In the genomic region with DNA sequence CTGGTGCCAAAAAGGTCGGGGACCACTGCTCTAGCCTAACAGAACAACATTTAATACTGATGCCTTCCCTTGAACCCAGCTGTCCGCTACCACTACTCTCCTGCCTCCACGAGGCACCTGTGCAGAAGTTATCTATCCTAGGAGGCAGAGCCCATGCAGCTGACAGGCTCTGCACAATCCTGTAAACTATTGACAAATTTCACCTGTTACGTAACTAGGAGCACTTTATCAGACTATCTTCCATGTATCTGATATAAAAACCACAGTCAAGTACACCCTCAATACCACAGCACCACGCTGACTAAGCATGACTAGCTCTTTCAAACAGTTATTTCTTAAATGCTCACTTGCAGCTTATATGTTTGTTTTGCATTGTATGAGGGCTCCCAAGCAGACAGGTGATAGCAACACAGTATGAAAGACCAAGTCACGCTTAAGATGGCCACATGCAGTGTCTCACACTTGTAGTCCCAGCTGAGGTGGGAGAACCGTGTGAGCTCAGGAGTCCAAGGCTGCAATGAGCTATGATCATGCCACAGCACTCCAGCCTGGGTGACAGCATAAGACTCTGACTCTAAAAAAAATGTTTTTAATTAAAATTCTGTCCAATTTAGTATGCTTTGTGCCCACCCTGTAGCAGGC, we compare ENCODE assay signal across 11 cellular contexts. TPM values are rescaled to one million over a fixed set of nuclear protein-coding genes. Genes with fewer than 3 reads are reported as not detected.
DNase-seq lines count a peak whose midpoint lies in the region; ATAC-seq and TF ChIP-seq lines count a peak whose summit lies in the region.
"Had no signal": no experiment of that assay in that cellular context is flagged by ENCODE, and none has a peak within 500 bp of the region (broad histone marks: within the 10 kb centered on the region; RNA-seq: fewer than 3 reads in every experiment).

No MANE protein-coding gene starts in this region.

- H3K36me3 Mint-ChIP-seq in activated CD4-positive, alpha-beta T cell treated with anti-CD3 and anti-CD28 coated beads for 36 hours (ENCODE audit: low read depth) = no peaks in the 10 kb centered on the region
- H3K36me3 Mint-ChIP-seq: stimulated activated memory B cell treated with anti-CD40 and anti-IgM and Interleukin-4, amounts not matched to agents 10 μg/mL and 1 μg/mL and 100 μg/mL, for 72 hours had no signal

- no peaks in the 10 kb centered on the region for H3K9me3 ChIP-seq in adrenal gland (replicated peaks in 1 of 3)
- H3K9me3 ChIP-seq in liver (ENCODE audit: control insufficient read depth in 4 of 4, low read length in 3 of 4) = no peaks in the 10 kb centered on the region

- TF ChIP-seq POLR2A in adrenal gland (IDR thresholded peaks at IDR 0.05) = peak in 1 of 2 donors; percentile 27

- peak in 1 of 6 experiments; percentile 3 for TF ChIP-seq CTCF in adrenal gland (IDR thresholded peaks at IDR 0.05)
- TF ChIP-seq CTCF in liver (IDR thresholded peaks at IDR 0.05; ENCODE audit: low read depth, low read length, missing input control) = no peak

- peak overlapping the region in 3 of 5 donors; percentile 27 to 65 (median 29) for H3K27ac ChIP-seq in adrenal gland
- peak overlapping the region; percentile 42 to 49 for H3K27ac ChIP-seq in liver (ENCODE audit: low read depth in 1 of 2, low read length in 2 of 2)

- peak; percentile 42 for DNase-seq in activated CD4-positive, alpha-beta T cell treated with anti-CD3 and anti-CD28 coated beads for 36 hours
- no peak for DNase-seq in activated CD4-positive, alpha-beta T cell treated with anti-CD3 and anti-CD28 coated beads for 1 hour
- DNase-seq in MV-4-11 (lab: John Stamatoyannopoulos, UW) (peak; percentile 22), adrenal gland (peak in 2 of 7 donors; percentile 32 to 61), NCI-H510A treated with DMSO at 0.1 percent for 48 hours (lab: John Stamatoyannopoulos, UW) (no peak)
- no peak for DNase-seq in stimulated activated CD4-positive, alpha-beta T cell treated with anti-CD3 and anti-CD28 coated beads, Interleukin-4, amount 100 ng/mL, for 4 hours
- DNase-seq: activated gamma-delta T cell treated with Interleukin-2 at 50 U/mL for 16 hours had no signal

- H3K9ac ChIP-seq in liver (ENCODE audit: low read depth in 1 of 2, low read length in 2 of 2) = no peak overlapping the region

- H3K9me3 Mint-ChIP-seq in activated CD4-positive, alpha-beta T cell treated with anti-CD3 and anti-CD28 coated beads for 36 hours (ENCODE audit: low read depth) = no peaks in the 10 kb centered on the region
- H3K9me3 Mint-ChIP-seq: stimulated activated memory B cell treated with anti-CD40 and anti-IgM and Interleukin-4, amounts not matched to agents 10 μg/mL and 1 μg/mL and 100 μg/mL, for 72 hours had no signal

- peak overlapping the region; percentile 14 for H3K27ac Mint-ChIP-seq in activated CD4-positive, alpha-beta T cell treated with anti-CD3 and anti-CD28 coated beads for 36 hours
- H3K27ac Mint-ChIP-seq: stimulated activated memory B cell treated with anti-CD40 and anti-IgM and Interleukin-4, amounts not matched to agents 10 μg/mL and 1 μg/mL and 100 μg/mL, for 72 hours had no signal

- ATAC-seq in activated CD4-positive, alpha-beta T cell treated with anti-CD3 and anti-CD28 coated beads for 36 hours = peak; percentile 10
- ATAC-seq in HG03378 (IDR thresholded peaks at IDR 0.05; ENCODE audit: unreplicated experiment) = no peak
- ATAC-seq: stimulated activated memory B cell treated with anti-CD40 and anti-IgM and Interleukin-4, amounts not matched to agents 10 μg/mL and 1 μg/mL and 100 μg/mL, for 72 hours had no signal

- H3K36me3 ChIP-seq in adrenal gland (replicated peaks in 1 of 2) = no peaks in the 10 kb centered on the region
- H3K36me3 ChIP-seq in liver (ENCODE audit: control insufficient read depth in 4 of 4, insufficient read depth in 3 of 4, low read depth in 1 of 4, low read length in 3 of 4) = no peaks in the 10 kb centered on the region

- peak; percentile 33 to 34 for TF ChIP-seq RAD21 in liver (IDR thresholded peaks at IDR 0.05)

- peaks cover 5% of the 10 kb centered on the region for H3K27me3 Mint-ChIP-seq in activated CD4-positive, alpha-beta T cell treated with anti-CD3 and anti-CD28 coated beads for 36 hours

- intact Hi-C loops in activated CD4-positive, alpha-beta T cell treated with anti-CD3 and anti-CD28 coated beads for 36 hours (cut with DNase I, micrococcal nuclease) = no loop called here
- intact Hi-C loops in adrenal gland (cut with DNase I) = no loop called here

- H3K4me1 ChIP-seq in adrenal gland (replicated peaks in 1 of 2) = peaks cover 23 to 47% of the 10 kb centered on the region in 2 donors
- H3K4me1 ChIP-seq in liver (ENCODE audit: control insufficient read depth in 4 of 4, insufficient read depth in 4 of 4, low read length in 3 of 4) = peaks cover 23 to 95% (median 72%) of the 10 kb centered on the region in 4 donors

- POLR2A ChIA-PET in activated CD4-positive, alpha-beta T cell treated with anti-CD3 and anti-CD28 coated beads for 36 hours (lab: Charles Lee) = interaction anchor here (1.0 to 1.5 kb wide), 3 partner anchors 19 to 37 kb away, joined by 3 to 4 read pairs (median 4); partner anchors contain the start of gene JAGN1

- H3K4me3 ChIP-seq in adrenal gland = no peak overlapping the region
- H3K4me3 ChIP-seq in liver (ENCODE audit: low read depth in 1 of 3, low read length in 3 of 3) = no peak overlapping the region

- H3K4me3 Mint-ChIP-seq in activated CD4-positive, alpha-beta T cell treated with anti-CD3 and anti-CD28 coated beads for 36 hours = no peak overlapping the region
- H3K4me3 Mint-ChIP-seq: stimulated activated memory B cell treated with anti-CD40 and anti-IgM and Interleukin-4, amounts not matched to agents 10 μg/mL and 1 μg/mL and 100 μg/mL, for 72 hours had no signal

- 44 to 65% (median 54%) methylated on average over 6 to 7 of the region's 7 CpGs for WGBS in adrenal gland, 4 donors
- 33% methylated on average over 7 of the region's 7 CpGs for WGBS in liver

- CTCF ChIA-PET in activated CD4-positive, alpha-beta T cell treated with anti-CD3 and anti-CD28 coated beads for 36 hours (lab: Charles Lee) = interaction anchor here (1.0 to 5.4 kb wide), 6 partner anchors 11 to 119 kb away, joined by 3 to 32 read pairs (median 5); partner anchors contain the start of genes ARPC4 and CRELD1

- peaks cover 30% of the 10 kb centered on the region for H3K4me1 Mint-ChIP-seq in activated CD4-positive, alpha-beta T cell treated with anti-CD3 and anti-CD28 coated beads for 36 hours

- H3K27me3 ChIP-seq in adrenal gland (no peaks in the 10 kb centered on the region), liver (ENCODE audit: control insufficient read depth in 4 of 4, insufficient read depth in 4 of 4, low read length in 3 of 4) (no peaks in the 10 kb centered on the region)

TF ChIP-seq in liver, 16 proteins besides CTCF, POLR2A, EP300 and RAD21 (continues in another document):
- TF ChIP-seq, protein P1, sequence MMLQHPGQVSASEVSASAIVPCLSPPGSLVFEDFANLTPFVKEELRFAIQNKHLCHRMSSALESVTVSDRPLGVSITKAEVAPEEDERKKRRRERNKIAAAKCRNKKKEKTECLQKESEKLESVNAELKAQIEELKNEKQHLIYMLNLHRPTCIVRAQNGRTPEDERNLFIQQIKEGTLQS (IDR thresholded peaks at IDR 0.05) = no peak
- TF ChIP-seq YY1 (IDR thresholded peaks at IDR 0.05) = peak; percentile 71
- TF ChIP-seq SP1 (IDR thresholded peaks at IDR 0.05) = peak; percentile 46
- TF ChIP-seq RXRA (IDR thresholded peaks at IDR 0.05) = peak; percentile 49 to 88
- TF ChIP-seq TAF1 (conservative IDR thresholded peaks at IDR 0.05) = no peak
- TF ChIP-seq GABPA (IDR thresholded peaks at IDR 0.05 in 1 of 2, conservative IDR thresholded peaks at IDR 0.05 in 1 of 2) = no peak
- TF ChIP-seq MAX (IDR thresholded peaks at IDR 0.05) = peak; percentile 61
- peak; percentile 52 for TF ChIP-seq FOXA2 (IDR thresholded peaks at IDR 0.05)
- no peak for TF ChIP-seq NR2F2 (IDR thresholded peaks at IDR 0.05)
- TF ChIP-seq EGR1 (IDR thresholded peaks at IDR 0.05; ENCODE audit: low read depth in 2 of 2) = no peak

RNA-seq across cellular contexts. Expression of gene IL17RC, which starts 4.5 kb away (rescaled TPM):
- under 1 TPM; 0.25 to 0.50 TPM for total RNA-seq in activated CD4-positive, alpha-beta T cell treated with anti-CD3 and anti-CD28 coated beads for 36 hours
- total RNA-seq in adrenal gland (100 to 1,000 TPM in 2 of 8 donors, 10 to 100 TPM in 6; 39.1 to 141 (median 90.4) TPM), liver (10 to 100 TPM; 15.4 to 62.8 TPM)
- polyA plus RNA-seq in adrenal gland (100 to 1,000 TPM in 2 of 3 donors, 10 to 100 TPM in 1; 20.5 to 283 (median 208) TPM), liver (10 to 100 TPM; 25.7 to 25.8 TPM)

RNA-seq across cellular contexts. Expression of gene IL17RE, which starts 9.8 kb away (rescaled TPM):
- 1 to 10 TPM; 2.3 to 3.1 TPM for total RNA-seq in activated CD4-positive, alpha-beta T cell treated with anti-CD3 and anti-CD28 coated beads for 36 hours
- total RNA-seq in adrenal gland (1 to 10 TPM in 6 of 8 donors, under 1 TPM in 2; 0.24 to 3.3 (median 1.5) TPM), liver (1 to 10 TPM; 1.1 to 2.1 TPM)
- polyA plus RNA-seq in adrenal gland (1 to 10 TPM in 2 of 3 donors, under 1 TPM in 1; 0.51 to 4.3 (median 2.3) TPM), liver (under 1 TPM; 0.42 to 0.71 TPM)

RNA-seq across cellular contexts. Expression of gene CRELD1, which starts 21.2 kb away (rescaled TPM):
- total RNA-seq in activated CD4-positive, alpha-beta T cell treated with anti-CD3 and anti-CD28 coated beads for 36 hours = 10 to 100 TPM; 12.6 to 14.7 TPM
- total RNA-seq in adrenal gland (10 to 100 TPM; 28.8 to 95.4 (median 44.9) TPM), liver (10 to 100 TPM; 12.6 to 29.5 TPM)
- polyA plus RNA-seq in adrenal gland (100 to 1,000 TPM in 1 of 3 donors, 10 to 100 TPM in 2; 30.2 to 137 (median 66.3) TPM), liver (10 to 100 TPM; 20.5 to 31.1 TPM)

RNA-seq across cellular contexts. Expression of gene JAGN1, which starts 22.0 kb away (rescaled TPM):
- total RNA-seq in activated CD4-positive, alpha-beta T cell treated with anti-CD3 and anti-CD28 coated beads for 36 hours = 10 to 100 TPM; 27.1 to 33.0 TPM
- total RNA-seq in adrenal gland = 100 to 1,000 TPM in 2 of 8 donors, 10 to 100 TPM in 6; 47.2 to 116 (median 63.1) TPM
- 10 to 100 TPM; 31.4 to 69.7 (median 58.2) TPM for polyA plus RNA-seq in adrenal gland
- total RNA-seq in liver = 10 to 100 TPM; 18.0 to 29.3 TPM
- 10 to 100 TPM; 32.0 to 46.8 TPM for polyA plus RNA-seq in liver

RNA-seq across cellular contexts. Expression of gene CIDEC, which starts 32.4 kb away (rescaled TPM):
- total RNA-seq in activated CD4-positive, alpha-beta T cell treated with anti-CD3 and anti-CD28 coated beads for 36 hours = not detected
- total RNA-seq in adrenal gland = 1 to 10 TPM in 5 of 8 donors, under 1 TPM in 2, not detected in 1; 0.43 to 5.9 (median 1.4) TPM
- 100 to 1,000 TPM in 1 of 3 donors, 1 to 10 TPM in 1, under 1 TPM in 1; 0.38 to 108 (median 3.9) TPM for polyA plus RNA-seq in adrenal gland
- under 1 TPM in 1 of 2 donors, not detected in 1; 0.59 TPM for total RNA-seq in liver
- 1 to 10 TPM in 1 of 2 donors, under 1 TPM in 1; 0.28 to 4.2 TPM for polyA plus RNA-seq in liver
- total RNA-seq: T-helper 1 cell treated with Interleukin-12 subunit alpha and Interleukin-12 subunit beta and Interleukin-4 antibody, amounts not matched to agents 30 ng/mL and 1 ng/mL, for 36 hours had no signal

Comparison
In these comparisons a context has a peak if more than half of its experiments do, and no peak if none do; other contexts are left out.
1. DNase-seq: peak in activated CD4-positive, alpha-beta T cell treated with anti-CD3 and anti-CD28 coated beads for 36 hours (single experiment) and MV-4-11 (single experiment); none in activated CD4-positive, alpha-beta T cell treated with anti-CD3 and anti-CD28 coated beads for 1 hour (single experiment), stimulated activated CD4-positive, alpha-beta T cell treated with anti-CD3 and anti-CD28 coated beads, Interleukin-4, amount 100 ng/mL, for 4 hours (0 of 2) and NCI-H510A treated with DMSO at 0.1 percent for 48 hours (single experiment).
2. RNA of gene IL17RC, which starts 4.5 kb away (total RNA-seq): 39.1 to 141 TPM in adrenal gland and 15.4 to 62.8 TPM in liver; 0.25 to 0.50 TPM in activated CD4-positive, alpha-beta T cell treated with anti-CD3 and anti-CD28 coated beads for 36 hours; every median in the first group is over 10 times any median in the second.